14 cellular contexts compared by ENCODE assay signal in the genomic region with DNA sequence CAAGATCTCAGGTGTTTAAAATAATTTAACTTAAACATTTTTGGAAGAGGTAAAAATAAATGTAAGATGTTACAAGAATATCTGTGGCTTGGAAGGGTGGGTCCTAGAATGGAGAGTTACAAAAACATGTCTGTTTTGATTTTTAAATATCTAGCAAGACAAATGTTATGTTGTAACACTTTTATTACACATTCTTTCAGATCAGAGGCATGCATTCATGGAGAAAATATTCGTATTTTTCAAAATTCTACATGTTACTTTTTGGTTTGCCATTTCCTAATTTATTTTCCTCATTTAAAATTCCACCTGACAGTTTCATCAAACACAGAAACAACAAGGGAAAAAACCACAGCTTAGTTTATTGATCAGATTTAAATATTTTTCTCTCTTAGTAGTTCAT. TPM values are rescaled to one million over a fixed set of nuclear protein-coding genes. Genes with fewer than 3 reads are reported as not detected.
DNase-seq lines count a peak whose midpoint lies in the region; TF ChIP-seq lines count a peak whose summit lies in the region.
"Had no signal": no experiment of that assay in that cellular context is flagged by ENCODE, and none has a peak within 500 bp of the region (broad histone marks: within the 10 kb centered on the region; RNA-seq: fewer than 3 reads in every experiment).

No MANE protein-coding gene starts in this region.

- no peak overlapping the region for H3K4me2 ChIP-seq in trophoblast cell (ENCODE audit: low read length)

- no peaks in the 10 kb centered on the region for H3K27me3 Mint-ChIP-seq in activated naive CD8-positive, alpha-beta T cell
- no peaks in the 10 kb centered on the region for H3K27me3 Mint-ChIP-seq in activated naive CD8-positive, alpha-beta T cell treated with anti-CD3 and anti-CD28 coated beads for 36 hours
- peaks cover 3% of the 10 kb centered on the region for H3K27me3 Mint-ChIP-seq in nephron progenitor cell (ENCODE audit: low read depth, poor library complexity)
- H3K27me3 Mint-ChIP-seq: stimulated activated naive CD8-positive, alpha-beta T cell treated with anti-CD3 and anti-CD28 coated beads, Interleukin-15, amount 100 ng/mL, for 72 hours had no signal

- DNase-seq in activated naive CD8-positive, alpha-beta T cell treated with anti-CD3 and anti-CD28 coated beads for 36 hours: no peak
- DNase-seq in nephron progenitor cell (no peak), tibial nerve (ENCODE audit: low spot score in 2 of 2) (no peak), trophoblast cell (no peak)
- no peak for DNase-seq in activated CD4-positive, alpha-beta T cell treated with anti-CD3 and anti-CD28 coated beads, Interleukin-2, amount 50 U/mL, for 4 hours
- DNase-seq in activated CD8-positive, alpha-beta memory T cell treated with anti-CD3 and anti-CD28 coated beads for 24 hours: no peak
- DNase-seq: activated CD8-positive, alpha-beta memory T cell treated with anti-CD3 and anti-CD28 coated beads, Interleukin-2, amount 50 U/mL, for 4 hours; NCI-H2171; stimulated activated naive CD8-positive, alpha-beta T cell treated with anti-CD3 and anti-CD28 coated beads, Interleukin-15, amount 100 ng/mL, for 72 hours; T1000 had no signal

- H2BK5ac ChIP-seq in trophoblast cell (ENCODE audit: low read depth, low read length, poor library complexity): no peak overlapping the region

- peak overlapping the region; percentile 36 for H3K27ac Mint-ChIP-seq in activated naive CD8-positive, alpha-beta T cell
- H3K27ac Mint-ChIP-seq in activated naive CD8-positive, alpha-beta T cell treated with anti-CD3 and anti-CD28 coated beads for 36 hours: no peak overlapping the region
- H3K27ac Mint-ChIP-seq in nephron progenitor cell: peak overlapping the region; percentile 91

- peaks cover 46% of the 10 kb centered on the region for H3K4me1 Mint-ChIP-seq in activated naive CD8-positive, alpha-beta T cell (ENCODE audit: low read depth)
- H3K4me1 Mint-ChIP-seq in activated naive CD8-positive, alpha-beta T cell treated with anti-CD3 and anti-CD28 coated beads for 36 hours: peaks cover 48% of the 10 kb centered on the region
- peaks cover 44% of the 10 kb centered on the region for H3K4me1 Mint-ChIP-seq in nephron progenitor cell

- no peak overlapping the region for H4K12ac ChIP-seq in trophoblast cell (ENCODE audit: low read depth, low read length)

- H3K79me1 ChIP-seq in trophoblast cell (ENCODE audit: low read length): peaks cover 7% of the 10 kb centered on the region

- H3K4me3 ChIP-seq in tibial nerve (no peak overlapping the region), trophoblast cell (ENCODE audit: low read depth, low read length) (no peak overlapping the region)

- no peak overlapping the region for H3K23ac ChIP-seq in trophoblast cell (ENCODE audit: low read length)

- H3K9me3 Mint-ChIP-seq in activated naive CD8-positive, alpha-beta T cell (ENCODE audit: low read depth): no peaks in the 10 kb centered on the region
- H3K9me3 Mint-ChIP-seq in activated naive CD8-positive, alpha-beta T cell treated with anti-CD3 and anti-CD28 coated beads for 36 hours: no peaks in the 10 kb centered on the region
- no peaks in the 10 kb centered on the region for H3K9me3 Mint-ChIP-seq in nephron progenitor cell
- H3K9me3 Mint-ChIP-seq: neural crest cell; stimulated activated naive CD8-positive, alpha-beta T cell treated with anti-CD3 and anti-CD28 coated beads, Interleukin-15, amount 100 ng/mL, for 72 hours had no signal

- TF ChIP-seq CTCF in nephron progenitor cell (IDR thresholded peaks at IDR 0.05) (no peak), tibial nerve (IDR thresholded peaks at IDR 0.05) (no peak)

- H3K36me3 Mint-ChIP-seq in activated naive CD8-positive, alpha-beta T cell: peaks cover 3% of the 10 kb centered on the region
- H3K36me3 Mint-ChIP-seq in activated naive CD8-positive, alpha-beta T cell treated with anti-CD3 and anti-CD28 coated beads for 36 hours: peaks cover 10% of the 10 kb centered on the region
- H3K36me3 Mint-ChIP-seq in nephron progenitor cell (ENCODE audit: low read depth): peaks cover 3% of the 10 kb centered on the region

- H3K27me3 ChIP-seq in tibial nerve: no peaks in the 10 kb centered on the region
- no peaks in the 10 kb centered on the region for H3K27me3 ChIP-seq in trophoblast cell (ENCODE audit: insufficient read depth, low read length)

- no peak overlapping the region for H3K4ac ChIP-seq in trophoblast cell (ENCODE audit: low read depth, low read length)

- H2AFZ ChIP-seq in trophoblast cell (ENCODE audit: insufficient read depth, low read length, poor library complexity): no peak overlapping the region

- H3K27ac ChIP-seq in cingulate gyrus (ENCODE audit: low read depth, low read length) (peak overlapping the region; percentile 29), tibial nerve (peak overlapping the region in 3 of 4 donors; percentile 61 to 93 (median 88)), trophoblast cell (ENCODE audit: low read depth, low read length) (no peak overlapping the region)
- H3K27ac ChIP-seq: epithelial cell of prostate had no signal

- no peak overlapping the region for H4K91ac ChIP-seq in trophoblast cell (ENCODE audit: low read depth, low read length)

- WGBS in tibial nerve, 2 donors: 22 to 26% methylated on average over 1 of the region's 1 CpG
- WGBS in trophoblast cell (ENCODE audit: extremely low coverage, insufficient coverage, insufficient read length): no CpG with 5 or more reads among the region's 1 CpG

- H3K9me3 ChIP-seq in tibial nerve (no peaks in the 10 kb centered on the region), trophoblast cell (ENCODE audit: insufficient read depth, low read depth, low read length) (peaks cover 2% of the 10 kb centered on the region)

- no peak for TF ChIP-seq EP300 in tibial nerve (IDR thresholded peaks at IDR 0.05)

- H3K4me1 ChIP-seq in tibial nerve (peaks cover 0 to 76% (median 37%) of the 10 kb centered on the region in 4 donors), trophoblast cell (ENCODE audit: control insufficient read depth in 1 of 2, insufficient read depth in 2 of 2, low read length in 2 of 2) (peaks cover 10 to 17% of the 10 kb centered on the region in 2 experiments)

- no peak overlapping the region for H3K9ac ChIP-seq in trophoblast cell (ENCODE audit: low read length)

- TF ChIP-seq POLR2A in tibial nerve (IDR thresholded peaks at IDR 0.05): no peak

- H3K36me3 ChIP-seq in tibial nerve: no peaks in the 10 kb centered on the region
- H3K36me3 ChIP-seq in trophoblast cell (ENCODE audit: control insufficient read depth in 1 of 2, insufficient read depth in 2 of 2, low read length in 2 of 2): peaks cover 0 to 4% of the 10 kb centered on the region in 2 experiments

- H2BK120ac ChIP-seq in trophoblast cell (ENCODE audit: insufficient read depth, low read length, poor library complexity): no peak overlapping the region

- H4K8ac ChIP-seq in trophoblast cell (ENCODE audit: low read depth, low read length): no peak overlapping the region

- peaks cover 3% of the 10 kb centered on the region for H3K79me2 ChIP-seq in trophoblast cell (ENCODE audit: control insufficient read depth, insufficient read depth, low read length, poor library complexity)

- no peak overlapping the region for H2AK5ac ChIP-seq in trophoblast cell (ENCODE audit: low read length)

- no peak overlapping the region for H3K4me3 Mint-ChIP-seq in activated naive CD8-positive, alpha-beta T cell
- H3K4me3 Mint-ChIP-seq in activated naive CD8-positive, alpha-beta T cell treated with anti-CD3 and anti-CD28 coated beads for 36 hours: no peak overlapping the region
- no peak overlapping the region for H3K4me3 Mint-ChIP-seq in nephron progenitor cell
- H3K4me3 Mint-ChIP-seq: neural crest cell; stimulated activated naive CD8-positive, alpha-beta T cell treated with anti-CD3 and anti-CD28 coated beads, Interleukin-15, amount 100 ng/mL, for 72 hours had no signal

- H3K14ac ChIP-seq in trophoblast cell (ENCODE audit: low read length): no peak overlapping the region

- no peak overlapping the region for H2BK12ac ChIP-seq in trophoblast cell (ENCODE audit: low read length)

- no peak overlapping the region for H3K18ac ChIP-seq in trophoblast cell (ENCODE audit: low read length)

RNA-seq across cellular contexts. Expression of gene WBP1L, which starts 10.0 kb away (rescaled TPM):
- total RNA-seq in activated naive CD8-positive, alpha-beta T cell treated with anti-CD3 and anti-CD28 coated beads for 36 hours: 10 to 100 TPM; 11.8 to 12.0 TPM
- 100 to 1,000 TPM in 3 of 4 donors, 10 to 100 TPM in 1; 89.4 to 191 (median 158) TPM for total RNA-seq in tibial nerve
- 65.4 and 67.3 TPM in 2 replicates for polyA plus RNA-seq in trophoblast cell (2013)

RNA-seq across cellular contexts. Expression of gene SFXN2, which starts 39.3 kb away (rescaled TPM):
- 10 to 100 TPM; 23.6 to 28.0 TPM for total RNA-seq in activated naive CD8-positive, alpha-beta T cell treated with anti-CD3 and anti-CD28 coated beads for 36 hours
- total RNA-seq in tibial nerve: 10 to 100 TPM in 3 of 4 donors, 1 to 10 TPM in 1; 7.2 to 26.4 (median 11.3) TPM
- polyA plus RNA-seq in trophoblast cell (2013): 9.0 and 9.4 TPM in 2 replicates

RNA-seq across cellular contexts. Expression of gene ARL3, which starts 39.5 kb away (rescaled TPM):
- total RNA-seq in activated naive CD8-positive, alpha-beta T cell treated with anti-CD3 and anti-CD28 coated beads for 36 hours: 1 to 10 TPM; 5.7 to 6.2 TPM
- 10 to 100 TPM; 11.0 to 17.7 (median 13.8) TPM for total RNA-seq in tibial nerve
- 16.3 and 18.0 TPM in 2 replicates for polyA plus RNA-seq in trophoblast cell (2013)

Comparison
In these comparisons a context has a peak if more than half of its experiments do, and no peak if none do; other contexts are left out.
1. RNA of gene WBP1L, which starts 10.0 kb away (total RNA-seq): 89.4 to 191 TPM in tibial nerve; 11.8 to 12.0 TPM in activated naive CD8-positive, alpha-beta T cell treated with anti-CD3 and anti-CD28 coated beads for 36 hours; every median in the first group is over 4 times any median in the second.